ENCODE assay signal across 27 cellular contexts in the genomic region with DNA sequence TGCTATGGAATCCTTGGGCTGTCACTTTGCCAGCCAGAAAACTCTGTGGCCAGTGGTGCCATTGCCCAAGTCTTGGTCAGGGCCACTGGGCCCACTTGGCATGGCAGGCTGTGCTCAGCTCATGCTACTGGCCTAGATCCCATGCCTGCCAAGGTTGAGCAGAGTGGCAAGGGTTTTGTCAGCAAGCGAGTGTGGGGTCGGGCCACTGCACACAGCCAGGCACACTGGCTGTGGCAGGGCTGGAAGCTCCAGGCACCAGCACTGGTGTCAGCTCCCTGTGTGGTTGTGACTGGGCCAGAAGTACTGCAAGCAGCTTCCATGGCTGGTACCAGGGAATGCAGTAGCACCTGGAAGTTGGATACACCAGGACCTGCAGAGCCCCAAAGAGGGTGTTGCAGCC.
"Had no signal": no experiment of that assay in that cellular context is flagged by ENCODE, and none has a peak within 500 bp of the region (broad histone marks: within the 10 kb centered on the region; RNA-seq: fewer than 3 reads in every experiment).

No MANE protein-coding gene starts in this region.

- H3K9me3 ChIP-seq: colonic mucosa, gastrocnemius medialis, prostate gland, right atrium auricular region, suprapubic skin had no signal

- ATAC-seq: esophagus mucosa; gastrocnemius medialis; left lobe of liver; mucosa of descending colon; natural killer cell treated with Interleukin-12 subunit alpha and Interleukin-12 subunit beta and Interleukin-15 and Interleukin-18, amount 100 ng/mL, for 72 hours had no signal

- H3K27me3 Mint-ChIP-seq: dendritic cell treated with granulocyte-macrophage colony-stimulating factor and Interleukin-4, amounts not matched to agents 40 ng/mL and 50 ng/mL, for 4 days; memory B cell; naive B cell; natural killer cell treated with Interleukin-12 subunit alpha and Interleukin-12 subunit beta and Interleukin-15 and Interleukin-18, amount 100 ng/mL, for 72 hours; stimulated activated memory B cell treated with anti-CD40 and anti-IgM and Interleukin-4, amounts not matched to agents 10 μg/mL and 1 μg/mL and 100 μg/mL, for 72 hours; stimulated activated naive CD8-positive, alpha-beta T cell treated with anti-CD3 and anti-CD28 coated beads, Interleukin-15, Interleukin-2, amounts not matched to agents 100 ng/mL and 50 ng/mL, for 24 hours had no signal

- H3K27ac Mint-ChIP-seq: dendritic cell treated with granulocyte-macrophage colony-stimulating factor and Interleukin-4, amounts not matched to agents 40 ng/mL and 50 ng/mL, for 4 days; endodermal cell; memory B cell; mesothelial cell of epicardium; naive B cell; natural killer cell treated with Interleukin-12 subunit alpha and Interleukin-12 subunit beta and Interleukin-15 and Interleukin-18, amount 100 ng/mL, for 72 hours; stimulated activated memory B cell treated with anti-CD40 and anti-IgM and Interleukin-4, amounts not matched to agents 10 μg/mL and 1 μg/mL and 100 μg/mL, for 72 hours; stimulated activated naive CD8-positive, alpha-beta T cell treated with anti-CD3 and anti-CD28 coated beads, Interleukin-15, Interleukin-2, amounts not matched to agents 100 ng/mL and 50 ng/mL, for 24 hours had no signal

- H3K9me3 Mint-ChIP-seq: neural crest cell had no signal

- H3K9ac ChIP-seq: parathyroid adenoma had no signal

- DNase-seq: colonic mucosa; effector CD8-positive, alpha-beta T cell; endodermal cell; foreskin fibroblast; gastrocnemius medialis; head of caudate nucleus; naive B cell; spleen; stimulated activated CD4-positive, alpha-beta T cell treated with anti-CD3 and anti-CD28 coated beads, Interleukin-4, amount 100 ng/mL, for 4 hours; transverse colon had no signal

- H2AFZ ChIP-seq: parathyroid adenoma had no signal

- H3K4me3 ChIP-seq: colonic mucosa, gastrocnemius medialis, lung, mucosa of descending colon, prostate gland, right atrium auricular region, skin epidermis, spleen, suprapubic skin, transverse colon had no signal

- H3K4me1 ChIP-seq: colonic mucosa, gastrocnemius medialis, parathyroid adenoma, prostate gland, right atrium auricular region, spleen, suprapubic skin, transverse colon had no signal

- H3K4me3 Mint-ChIP-seq: dendritic cell treated with granulocyte-macrophage colony-stimulating factor and Interleukin-4, amounts not matched to agents 40 ng/mL and 50 ng/mL, for 4 days; endodermal cell; memory B cell; mesothelial cell of epicardium; naive B cell; natural killer cell treated with Interleukin-12 subunit alpha and Interleukin-12 subunit beta and Interleukin-15 and Interleukin-18, amount 100 ng/mL, for 72 hours; neural crest cell; stimulated activated memory B cell treated with anti-CD40 and anti-IgM and Interleukin-4, amounts not matched to agents 10 μg/mL and 1 μg/mL and 100 μg/mL, for 72 hours; stimulated activated naive CD8-positive, alpha-beta T cell treated with anti-CD3 and anti-CD28 coated beads, Interleukin-15, Interleukin-2, amounts not matched to agents 100 ng/mL and 50 ng/mL, for 24 hours had no signal

- H3K27ac ChIP-seq: colonic mucosa, epithelial cell of prostate, gastrocnemius medialis, parathyroid adenoma, prostate gland, right atrium auricular region, skin epidermis, spleen, suprapubic skin, transverse colon had no signal

- H3K36me3 ChIP-seq: colonic mucosa, gastrocnemius medialis, prostate gland, right atrium auricular region, spleen, suprapubic skin, transverse colon had no signal

- H3K27me3 ChIP-seq: colonic mucosa, gastrocnemius medialis, right atrium auricular region, spleen, suprapubic skin, transverse colon had no signal

- H3K4me1 Mint-ChIP-seq: endodermal cell; memory B cell; mesothelial cell of epicardium; naive B cell; neural crest cell; stimulated activated memory B cell treated with anti-CD40 and anti-IgM and Interleukin-4, amounts not matched to agents 10 μg/mL and 1 μg/mL and 100 μg/mL, for 72 hours had no signal
